Comparison of ENCODE assay signal across 1 cellular context in the genomic region with DNA sequence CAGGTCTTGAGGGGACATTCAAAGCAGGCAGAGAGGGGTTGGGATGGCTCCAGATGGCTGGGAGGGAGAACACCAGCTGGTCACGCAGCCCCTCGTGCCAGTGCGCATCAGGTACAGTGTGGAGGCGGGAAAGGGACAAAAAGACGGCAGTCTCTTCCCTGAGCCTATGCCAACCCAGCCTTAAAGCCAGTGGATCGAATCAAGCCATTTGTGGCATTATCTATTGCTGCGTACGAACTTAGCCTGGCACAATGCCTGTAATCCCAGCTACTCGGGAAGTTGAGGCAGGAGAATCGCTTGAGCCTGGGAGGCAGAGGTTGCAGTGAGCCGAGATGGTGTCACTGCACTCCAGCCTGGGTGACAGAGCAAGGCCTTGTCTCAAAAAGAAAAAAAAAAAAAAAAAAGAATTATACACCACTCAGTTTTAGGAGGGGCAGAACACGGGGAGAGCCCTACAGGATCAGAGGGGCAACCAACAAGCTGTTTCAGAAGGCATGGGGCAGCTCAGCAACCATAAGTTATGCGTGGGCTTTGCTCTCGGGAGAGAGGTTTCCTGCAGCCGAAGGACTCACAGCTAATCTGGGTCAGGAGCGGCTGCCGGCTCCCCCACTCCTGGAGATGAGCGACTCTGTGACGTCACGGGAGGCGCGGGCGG.
TF ChIP-seq lines count a peak whose summit lies in the region.

No MANE protein-coding gene starts in this region.

TF ChIP-seq in GM12878, 131 proteins besides CTCF, POLR2A, EP300 and RAD21 (continued from another document):
- TF ChIP-seq FOS (IDR thresholded peaks at IDR 0.05; ENCODE audit: borderline replicate concordance, extremely low read depth, insufficient read length), result no peak
- TF ChIP-seq ZBTB40 (IDR thresholded peaks at IDR 0.05; ENCODE audit: borderline replicate concordance), result no peak
- TF ChIP-seq CEBPB (IDR thresholded peaks at IDR 0.05; ENCODE audit: borderline replicate concordance in 1 of 2, low read depth in 2 of 2, low read length in 2 of 2), result no peak
- TF ChIP-seq ZNF384 (IDR thresholded peaks at IDR 0.05; ENCODE audit: borderline replicate concordance, low read depth, low read length), result peak; percentile 53; the same call in 1 of the 2 replicates
- TF ChIP-seq JUNB (IDR thresholded peaks at IDR 0.05), result no peak
- no peak for TF ChIP-seq SMARCA5 (IDR thresholded peaks at IDR 0.05)
- TF ChIP-seq, protein P1, sequence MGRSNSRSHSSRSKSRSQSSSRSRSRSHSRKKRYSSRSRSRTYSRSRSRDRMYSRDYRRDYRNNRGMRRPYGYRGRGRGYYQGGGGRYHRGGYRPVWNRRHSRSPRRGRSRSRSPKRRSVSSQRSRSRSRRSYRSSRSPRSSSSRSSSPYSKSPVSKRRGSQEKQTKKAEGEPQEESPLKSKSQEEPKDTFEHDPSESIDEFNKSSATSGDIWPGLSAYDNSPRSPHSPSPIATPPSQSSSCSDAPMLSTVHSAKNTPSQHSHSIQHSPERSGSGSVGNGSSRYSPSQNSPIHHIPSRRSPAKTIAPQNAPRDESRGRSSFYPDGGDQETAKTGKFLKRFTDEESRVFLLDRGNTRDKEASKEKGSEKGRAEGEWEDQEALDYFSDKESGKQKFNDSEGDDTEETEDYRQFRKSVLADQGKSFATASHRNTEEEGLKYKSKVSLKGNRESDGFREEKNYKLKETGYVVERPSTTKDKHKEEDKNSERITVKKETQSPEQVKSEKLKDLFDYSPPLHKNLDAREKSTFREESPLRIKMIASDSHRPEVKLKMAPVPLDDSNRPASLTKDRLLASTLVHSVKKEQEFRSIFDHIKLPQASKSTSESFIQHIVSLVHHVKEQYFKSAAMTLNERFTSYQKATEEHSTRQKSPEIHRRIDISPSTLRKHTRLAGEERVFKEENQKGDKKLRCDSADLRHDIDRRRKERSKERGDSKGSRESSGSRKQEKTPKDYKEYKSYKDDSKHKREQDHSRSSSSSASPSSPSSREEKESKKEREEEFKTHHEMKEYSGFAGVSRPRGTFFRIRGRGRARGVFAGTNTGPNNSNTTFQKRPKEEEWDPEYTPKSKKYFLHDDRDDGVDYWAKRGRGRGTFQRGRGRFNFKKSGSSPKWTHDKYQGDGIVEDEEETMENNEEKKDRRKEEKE (IDR thresholded peaks at IDR 0.05), result peak; percentile 71; the same call in 1 of the 2 replicates
- TF ChIP-seq RB1 (IDR thresholded peaks at IDR 0.05; ENCODE audit: borderline replicate concordance), result no peak
- no peak for TF ChIP-seq GATAD2B (conservative IDR thresholded peaks at IDR 0.05; ENCODE audit: low read depth)
- no peak for TF ChIP-seq TAF1 (IDR thresholded peaks at IDR 0.05; ENCODE audit: borderline replicate concordance, low read depth, low read length)
- TF ChIP-seq POU2F2 (IDR thresholded peaks at IDR 0.05; ENCODE audit: borderline replicate concordance, low read depth, low read length), result no peak
- no peak for TF ChIP-seq NKRF (conservative IDR thresholded peaks at IDR 0.05)
- TF ChIP-seq JUND (IDR thresholded peaks at IDR 0.05; ENCODE audit: low read depth, low read length), result peak; percentile 74; the same call in 1 of the 2 replicates
- no peak for TF ChIP-seq ETV6 (conservative IDR thresholded peaks at IDR 0.05 in 1 of 2, IDR thresholded peaks at IDR 0.05 in 1 of 2; ENCODE audit: borderline replicate concordance in 1 of 2, low read depth in 1 of 2)
- TF ChIP-seq NFIC (IDR thresholded peaks at IDR 0.05; ENCODE audit: low read depth, low read length), result no peak
- no peak for TF ChIP-seq BACH1 (IDR thresholded peaks at IDR 0.05; ENCODE audit: borderline replicate concordance)
- TF ChIP-seq, protein P2, sequence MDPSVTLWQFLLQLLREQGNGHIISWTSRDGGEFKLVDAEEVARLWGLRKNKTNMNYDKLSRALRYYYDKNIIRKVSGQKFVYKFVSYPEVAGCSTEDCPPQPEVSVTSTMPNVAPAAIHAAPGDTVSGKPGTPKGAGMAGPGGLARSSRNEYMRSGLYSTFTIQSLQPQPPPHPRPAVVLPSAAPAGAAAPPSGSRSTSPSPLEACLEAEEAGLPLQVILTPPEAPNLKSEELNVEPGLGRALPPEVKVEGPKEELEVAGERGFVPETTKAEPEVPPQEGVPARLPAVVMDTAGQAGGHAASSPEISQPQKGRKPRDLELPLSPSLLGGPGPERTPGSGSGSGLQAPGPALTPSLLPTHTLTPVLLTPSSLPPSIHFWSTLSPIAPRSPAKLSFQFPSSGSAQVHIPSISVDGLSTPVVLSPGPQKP (IDR thresholded peaks at IDR 0.05; ENCODE audit: low read depth, low read length), result no peak
- no peak for TF ChIP-seq ZNF274 (IDR thresholded peaks at IDR 0.05; ENCODE audit: insufficient read depth, insufficient read length)
- no peak for TF ChIP-seq TCF3 (IDR thresholded peaks at IDR 0.05; ENCODE audit: borderline replicate concordance, insufficient read depth, low read depth, low read length)
- no peak for TF ChIP-seq ZBED1 (IDR thresholded peaks at IDR 0.05; ENCODE audit: borderline replicate concordance)
